Comparison of ENCODE assay signal across 21 cellular contexts in the genomic region with DNA sequence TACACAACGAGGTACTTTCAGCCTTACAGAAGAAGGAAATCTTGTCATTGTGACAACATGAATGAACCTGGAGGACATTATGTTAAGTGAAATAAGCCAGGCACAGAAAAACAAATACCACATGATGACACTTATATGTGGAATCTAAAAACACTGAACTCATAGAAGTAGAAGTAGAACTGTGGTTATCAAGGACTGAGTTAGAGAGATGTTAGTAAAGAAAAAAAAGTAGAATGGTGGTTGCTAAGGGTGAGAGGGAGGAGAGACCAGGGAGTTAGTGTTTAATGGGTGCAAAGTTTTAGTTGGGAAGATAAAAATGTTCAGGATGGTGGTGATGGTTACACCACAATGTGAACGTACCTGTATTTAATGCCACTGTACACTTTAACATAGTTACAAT.
"Had no signal": no experiment of that assay in that cellular context is flagged by ENCODE, and none has a peak within 500 bp of the region (broad histone marks: within the 10 kb centered on the region; RNA-seq: fewer than 3 reads in every experiment).

No MANE protein-coding gene starts in this region.

- ATAC-seq: activated CD4-positive, alpha-beta T cell treated with anti-CD3 and anti-CD28 coated beads for 36 hours; activated T-cell treated with anti-CD3 and anti-CD28 coated beads, Interleukin-2, amount 50 U/mL, for 4 hours; gastrocnemius medialis; left colon; right cardiac atrium had no signal

- H3K4me1 ChIP-seq: gastrocnemius medialis, parathyroid adenoma had no signal

- H3K27me3 ChIP-seq: neutrophil, upper lobe of left lung had no signal

- H3K4me3 ChIP-seq: gastrocnemius medialis, skin epidermis, upper lobe of left lung had no signal

- DNase-seq: activated B cell treated with CpG ODN at 0.5 μM for 24 hours; activated CD4-positive, alpha-beta T cell treated with anti-CD3 and anti-CD28 coated beads for 36 hours; activated CD4-positive, alpha-beta T cell treated with anti-CD3 and anti-CD28 coated beads, Interleukin-2, amount 50 U/mL, for 48 hours; activated CD8-positive, alpha-beta memory T cell treated with anti-CD3 and anti-CD28 coated beads, Interleukin-2, amount 50 U/mL, for 48 hours; activated naive CD4-positive, alpha-beta T cell treated with Interleukin-2 at 50 U/mL for 16 hours; activated naive CD8-positive, alpha-beta T cell treated with anti-CD3 and anti-CD28 coated beads, Interleukin-2, amount 10 ng/mL, durations not matched to agents 7 days and 5 days; activated T-cell treated with anti-CD3 and anti-CD28 coated beads, Interleukin-2, amount 50 U/mL, for 4 hours; amygdala; cerebellar nuclear complex; cortex of kidney; gastrocnemius medialis; head of caudate nucleus; islet precursor cell; left colon; right cardiac atrium; stimulated activated CD4-positive, alpha-beta T cell treated with anti-CD3 and anti-CD28 coated beads, Interleukin-1b, Interleukin-23, amount 100 ng/mL, for 48 hours; T1000; upper lobe of left lung had no signal

- H3K27ac ChIP-seq: gastrocnemius medialis, parathyroid adenoma, skin epidermis, upper lobe of left lung had no signal

- H3K9me3 ChIP-seq: gastrocnemius medialis, neutrophil, upper lobe of left lung had no signal

- H3K36me3 ChIP-seq: gastrocnemius medialis, upper lobe of left lung had no signal

- H2AFZ ChIP-seq: parathyroid adenoma had no signal

- H3K79me2 ChIP-seq: parathyroid adenoma had no signal

- H3K9ac ChIP-seq: parathyroid adenoma had no signal
